Comparison of ENCODE assay signal across 1 cellular context in genomic region chr2:69771461-69771860, GRCh38.
TF ChIP-seq lines count a peak whose summit lies in the region.

No MANE protein-coding gene starts in this region.

TF ChIP-seq in IMR-90, 13 proteins besides CTCF, POLR2A, EP300 and RAD21:
- TF ChIP-seq MAFK (IDR thresholded peaks at IDR 0.05; ENCODE audit: low read depth, low read length) = peak; percentile 18; the same call in 1 of the 2 replicates
- TF ChIP-seq SMC3 (IDR thresholded peaks at IDR 0.05; ENCODE audit: low read depth, low read length) = no peak
- TF ChIP-seq RCOR1 (IDR thresholded peaks at IDR 0.05; ENCODE audit: insufficient replicate concordance, low read length) = no peak
- no peak for TF ChIP-seq MAZ (IDR thresholded peaks at IDR 0.05; ENCODE audit: borderline replicate concordance, low read depth, low read length)
- no peak for TF ChIP-seq NFE2L2 (IDR thresholded peaks at IDR 0.05; ENCODE audit: low read depth, low read length)
- TF ChIP-seq, protein P1, sequence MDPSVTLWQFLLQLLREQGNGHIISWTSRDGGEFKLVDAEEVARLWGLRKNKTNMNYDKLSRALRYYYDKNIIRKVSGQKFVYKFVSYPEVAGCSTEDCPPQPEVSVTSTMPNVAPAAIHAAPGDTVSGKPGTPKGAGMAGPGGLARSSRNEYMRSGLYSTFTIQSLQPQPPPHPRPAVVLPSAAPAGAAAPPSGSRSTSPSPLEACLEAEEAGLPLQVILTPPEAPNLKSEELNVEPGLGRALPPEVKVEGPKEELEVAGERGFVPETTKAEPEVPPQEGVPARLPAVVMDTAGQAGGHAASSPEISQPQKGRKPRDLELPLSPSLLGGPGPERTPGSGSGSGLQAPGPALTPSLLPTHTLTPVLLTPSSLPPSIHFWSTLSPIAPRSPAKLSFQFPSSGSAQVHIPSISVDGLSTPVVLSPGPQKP (IDR thresholded peaks at IDR 0.05; ENCODE audit: borderline replicate concordance, low read depth, low read length) = no peak
- no peak for TF ChIP-seq MXI1 (IDR thresholded peaks at IDR 0.05; ENCODE audit: borderline replicate concordance, low read depth, low read length)
